Comparison of ENCODE assay signal across 10 cellular contexts in the genomic region with DNA sequence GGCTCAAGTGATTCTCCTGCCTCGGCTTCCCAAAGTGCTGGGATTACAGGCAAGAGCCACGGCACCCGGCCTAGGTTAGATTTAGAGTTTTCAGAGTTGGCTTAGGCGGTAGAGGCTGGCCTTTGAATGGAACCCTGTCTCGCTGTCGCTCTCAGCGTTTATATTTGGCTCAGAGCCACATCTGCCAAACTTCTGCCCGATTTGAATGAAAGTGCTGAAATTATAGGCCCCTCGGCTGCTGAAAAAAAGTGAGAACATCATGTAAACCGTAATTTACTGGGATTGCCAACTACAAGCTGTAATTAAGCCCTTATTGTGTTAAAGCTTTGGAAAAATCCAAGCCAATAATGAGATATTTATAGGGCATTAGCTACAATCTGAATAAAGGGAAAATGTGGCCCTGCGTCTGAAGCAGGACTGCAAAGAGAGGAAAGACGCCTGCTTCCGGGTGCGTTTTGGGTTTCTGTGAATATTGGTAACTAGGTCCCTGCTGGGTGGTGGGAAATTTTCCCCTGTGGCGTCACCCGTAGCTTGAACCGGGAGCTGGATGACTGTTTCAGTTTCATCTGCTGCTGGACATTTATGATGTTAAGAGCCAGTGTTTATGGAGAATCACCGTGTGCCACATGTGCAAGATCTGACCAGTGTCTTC. TPM values are rescaled to one million over a fixed set of nuclear protein-coding genes. Genes with fewer than 3 reads are reported as not detected.
DNase-seq lines count a peak whose midpoint lies in the region; ATAC-seq and TF ChIP-seq lines count a peak whose summit lies in the region.
"Had no signal": no experiment of that assay in that cellular context is flagged by ENCODE, and none has a peak within 500 bp of the region (broad histone marks: within the 10 kb centered on the region; RNA-seq: fewer than 3 reads in every experiment).

No MANE protein-coding gene starts in this region.

- TF ChIP-seq POLR2A in transverse colon (IDR thresholded peaks at IDR 0.05) = no peak

- H3K36me3 ChIP-seq in heart right ventricle = peaks cover 0 to 16% (median 0%) of the 10 kb centered on the region in 9 donors
- peaks cover 21% of the 10 kb centered on the region for H3K36me3 ChIP-seq in WERI-Rb-1
- no peaks in the 10 kb centered on the region for H3K36me3 ChIP-seq in transverse colon

- in situ Hi-C loops in transverse colon (cut with MboI; ENCODE audit: low pct_ligation_motif_present in 1 of 4, low pct_unique_long_range_greater_than_20kb in 1 of 4, low sequenced_read_pairs in 3 of 4) = no loop called here

- H3K27me3 ChIP-seq in heart right ventricle = no peaks in the 10 kb centered on the region
- H3K27me3 ChIP-seq in WERI-Rb-1 (ENCODE audit: insufficient read depth, low read depth, severe bottlenecking) = no peaks in the 10 kb centered on the region
- no peaks in the 10 kb centered on the region for H3K27me3 ChIP-seq in transverse colon

- no peak for DNase-seq in heart right ventricle
- no peak for DNase-seq in Right ventricle myocardium inferior (ENCODE audit: missing footprints)
- DNase-seq in WERI-Rb-1 = no peak
- DNase-seq in immature natural killer cell = no peak
- DNase-seq in transverse colon = no peak
- no peak for DNase-seq in central memory CD4-positive, alpha-beta T cell
- DNase-seq: AML-193, aorta had no signal

- H3K4me1 Mint-ChIP-seq in immature natural killer cell = peaks cover 66 to 68% of the 10 kb centered on the region in 2 donors

- no peak overlapping the region for H3K4me3 Mint-ChIP-seq in immature natural killer cell

- peak in 1 of 8 donors; percentile 1 for ATAC-seq in heart right ventricle
- ATAC-seq in Right ventricle myocardium inferior = no peak
- no peak for ATAC-seq in HG02884 (IDR thresholded peaks at IDR 0.05; ENCODE audit: unreplicated experiment)
- no peak for ATAC-seq in GM19397 (IDR thresholded peaks at IDR 0.05; ENCODE audit: unreplicated experiment)

- TF ChIP-seq EP300 in transverse colon (IDR thresholded peaks at IDR 0.05; ENCODE audit: low read depth) = no peak

- 70 to 78% methylated on average over 18 of the region's 18 CpGs for WGBS in heart right ventricle, 2 donors
- 79 to 81% methylated on average over 7 to 18 of the region's 18 CpGs for WGBS in transverse colon (ENCODE audit: low coverage in 1 of 2), 2 donors

- H3K4me1 ChIP-seq in heart right ventricle (peaks cover 9 to 97% (median 80%) of the 10 kb centered on the region in 9 donors), transverse colon (peaks cover 30 to 93% (median 64%) of the 10 kb centered on the region in 4 donors)

- intact Hi-C loops in heart right ventricle (cut with DNase I) (no loop called here), Right ventricle myocardium inferior (cut with DNase I) (no loop called here), transverse colon (cut with DNase I; ENCODE audit: low total_unique reads) (no loop called here)

- peak overlapping the region in 9 of 10 donors; percentile 39 to 82 (median 69) for H3K27ac ChIP-seq in heart right ventricle
- H3K27ac ChIP-seq in WERI-Rb-1 = peak overlapping the region; percentile 48
- H3K27ac ChIP-seq in transverse colon = peak overlapping the region; percentile 71 to 79 (median 73)

- peak overlapping the region; percentile 24 to 93 (median 74) for H3K27ac Mint-ChIP-seq in immature natural killer cell

- peaks cover 0 to 3% (median 0%) of the 10 kb centered on the region in 3 donors for H3K36me3 Mint-ChIP-seq in immature natural killer cell

- no peaks in the 10 kb centered on the region for H3K9me3 ChIP-seq in heart right ventricle
- H3K9me3 ChIP-seq in WERI-Rb-1 (ENCODE audit: severe bottlenecking) = no peaks in the 10 kb centered on the region
- no peaks in the 10 kb centered on the region for H3K9me3 ChIP-seq in transverse colon

- H3K9me3 Mint-ChIP-seq in immature natural killer cell = no peaks in the 10 kb centered on the region

- peaks cover 2 to 10% (median 3%) of the 10 kb centered on the region in 3 donors for H3K27me3 Mint-ChIP-seq in immature natural killer cell (ENCODE audit: low read depth in 3 of 3)

- peak overlapping the region in 1 of 10 donors; percentile 3 for H3K4me3 ChIP-seq in heart right ventricle
- no peak overlapping the region for H3K4me3 ChIP-seq in WERI-Rb-1 (ENCODE audit: low read depth, low read length)
- H3K4me3 ChIP-seq in transverse colon = no peak overlapping the region

- TF ChIP-seq CTCF in heart right ventricle (IDR thresholded peaks at IDR 0.05) (no peak), WERI-Rb-1 (IDR thresholded peaks at IDR 0.05; ENCODE audit: low read depth, low read length) (no peak), transverse colon (IDR thresholded peaks at IDR 0.05) (no peak)

RNA-seq across cellular contexts. Expression of gene DNM2, which starts 9.8 kb away (rescaled TPM):
- total RNA-seq in heart right ventricle (100 to 1,000 TPM; 118 to 206 (median 135) TPM), Right ventricle myocardium inferior (177 TPM), transverse colon (1,000 to 10,000 TPM in 1 of 4 donors, 100 to 1,000 TPM in 3; 469 to 1,152 (median 585) TPM)
- polyA plus RNA-seq in heart right ventricle (100 to 1,000 TPM in 1 of 2 donors, 10 to 100 TPM in 1; 78.9 to 110 TPM), immature natural killer cell (100 to 1,000 TPM in 1 of 3 donors, 10 to 100 TPM in 2; 62.9 to 170 (median 92.7) TPM)

RNA-seq across cellular contexts. Expression of gene QTRT1, which starts 26.5 kb away (rescaled TPM):
- 10 to 100 TPM; 24.3 to 33.1 (median 26.5) TPM for total RNA-seq in heart right ventricle
- polyA plus RNA-seq in heart right ventricle = 10 to 100 TPM; 43.6 to 92.3 TPM
- 28.0 TPM for total RNA-seq in Right ventricle myocardium inferior
- 10 to 100 TPM; 25.5 to 48.1 (median 33.7) TPM for polyA plus RNA-seq in immature natural killer cell
- 100 to 1,000 TPM in 1 of 4 donors, 10 to 100 TPM in 3; 28.5 to 201 (median 39.9) TPM for total RNA-seq in transverse colon
